Comparison of ENCODE assay signal across 8 cellular contexts in genomic region chr2:148179724-148180123, GRCh38.
"Had no signal": no experiment of that assay in that cellular context is flagged by ENCODE, and none has a peak within 500 bp of the region (broad histone marks: within the 10 kb centered on the region; RNA-seq: fewer than 3 reads in every experiment).

No MANE protein-coding gene starts in this region.

- H3K27ac ChIP-seq: HL-60 had no signal

- DNase-seq: GOT3, H7, HFFc6, IMR-90, KBM-7 had no signal

- H3K9me3 Mint-ChIP-seq: HFFc6 had no signal

- H3K4me3 ChIP-seq: HAP-1 had no signal

- ATAC-seq: HCT116 had no signal

- H3K36me3 ChIP-seq: HAP-1 had no signal

- H3K27ac Mint-ChIP-seq: HFFc6 had no signal

- H3K9me3 ChIP-seq: HAP-1 had no signal

- H3K4me1 ChIP-seq: HAP-1 had no signal

- H3K4me3 Mint-ChIP-seq: HFFc6 had no signal
